In the genomic region with DNA sequence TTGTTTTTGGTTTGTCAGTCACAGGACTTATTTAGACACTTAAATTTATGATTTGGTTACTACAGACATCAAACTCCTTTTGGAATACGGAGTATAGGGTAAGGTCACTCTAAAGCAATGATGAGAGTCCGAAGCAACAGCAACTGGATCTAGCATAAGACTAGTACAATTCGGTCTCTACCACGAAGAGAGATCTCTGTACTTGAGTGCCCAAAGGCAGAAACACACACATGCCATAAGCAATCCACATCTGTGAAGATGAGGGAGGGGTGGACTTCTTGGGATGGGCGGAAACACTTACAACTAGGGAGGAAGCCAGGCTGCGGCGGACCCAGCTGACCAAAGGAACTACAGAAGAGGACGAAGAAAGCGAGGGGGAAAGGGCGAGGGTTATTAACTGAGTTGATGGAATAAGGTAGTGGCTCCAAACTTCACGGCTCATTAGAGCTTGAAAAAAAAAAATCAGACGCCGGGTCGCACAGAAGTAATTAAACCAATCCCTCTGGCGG, we compare ENCODE assay signal across 8 cellular contexts. TPM values are rescaled to one million over a fixed set of nuclear protein-coding genes. Genes with fewer than 3 reads are reported as not detected.
DNase-seq lines count a peak whose midpoint lies in the region; ATAC-seq and TF ChIP-seq lines count a peak whose summit lies in the region.

No MANE protein-coding gene starts in this region.

- H3K4me3 ChIP-seq in lower leg skin (ENCODE audit: low read depth, poor library complexity, severe bottlenecking): peak overlapping the region; percentile 58

- ATAC-seq in GM19455 (IDR thresholded peaks at IDR 0.05; ENCODE audit: unreplicated experiment) (peak; percentile 18), HG03571 (IDR thresholded peaks at IDR 0.05; ENCODE audit: unreplicated experiment) (peak; percentile 27), SK-N-SH treated with all-trans-retinoic acid at 6 μM for 48 hours (peak; percentile 76)

- H3K27me3 Mint-ChIP-seq in Calu3 (ENCODE audit: unreplicated experiment): no peaks in the 10 kb centered on the region
- H3K27me3 Mint-ChIP-seq in dendritic cell treated with granulocyte-macrophage colony-stimulating factor and Interleukin-4, amounts not matched to agents 40 ng/mL and 50 ng/mL, for 4 days: no peaks in the 10 kb centered on the region

- BruUV-seq in Calu3 (replicated peaks; lab: Mats Ljungman, UMichigan): no TSS peak

- H3K9me3 Mint-ChIP-seq in Calu3 (ENCODE audit: low read depth, unreplicated experiment): no peaks in the 10 kb centered on the region
- H3K9me3 Mint-ChIP-seq in dendritic cell treated with granulocyte-macrophage colony-stimulating factor and Interleukin-4, amounts not matched to agents 40 ng/mL and 50 ng/mL, for 4 days: no peaks in the 10 kb centered on the region

- peak overlapping the region; percentile 92 for H3K4me3 Mint-ChIP-seq in Calu3 (ENCODE audit: low read depth, unreplicated experiment)
- H3K4me3 Mint-ChIP-seq in dendritic cell treated with granulocyte-macrophage colony-stimulating factor and Interleukin-4, amounts not matched to agents 40 ng/mL and 50 ng/mL, for 4 days: peak overlapping the region; percentile 94

- intact Hi-C loops in Calu3 (cut with micrococcal nuclease; ENCODE audit: unreplicated experiment): no loop called here
- intact Hi-C loops in dendritic cell treated with granulocyte-macrophage colony-stimulating factor and Interleukin-4, amounts not matched to agents 40 ng/mL and 50 ng/mL, for 4 days (cut with micrococcal nuclease): loop anchor here (5.0 kb wide), 1 partner anchor 558 kb away; the partner anchor contains the start of gene ZNF770
- intact Hi-C loops in lower leg skin (cut with DNase I; ENCODE audit: low total_unique reads): no loop called here

- DNase-seq in Calu3 (no peak), lower leg skin (ENCODE audit: low spot score in 2 of 2) (peak in 1 of 2 donors; percentile 36)
- DNase-seq in stimulated activated CD8-positive, alpha-beta memory T cell treated with anti-CD3 and anti-CD28 coated beads, Interleukin-4, amount 100 ng/mL, for 48 hours: peak; percentile 55
- DNase-seq in central memory CD4-positive, alpha-beta T cell: no peak

- peak overlapping the region; percentile 99 for H3K27ac Mint-ChIP-seq in Calu3 (ENCODE audit: unreplicated experiment)
- peak overlapping the region; percentile 94 for H3K27ac Mint-ChIP-seq in dendritic cell treated with granulocyte-macrophage colony-stimulating factor and Interleukin-4, amounts not matched to agents 40 ng/mL and 50 ng/mL, for 4 days

- CTCF ChIA-PET in Calu3 (lab: Charles Lee): interaction anchor here (0.6 kb wide), 1 partner anchor 108 kb away, joined by 5 read pairs; no protein-coding TSS in a partner anchor

- peaks cover 20% of the 10 kb centered on the region for H3K36me3 Mint-ChIP-seq in Calu3 (ENCODE audit: insufficient read depth, unreplicated experiment)
- peaks cover 11% of the 10 kb centered on the region for H3K36me3 Mint-ChIP-seq in dendritic cell treated with granulocyte-macrophage colony-stimulating factor and Interleukin-4, amounts not matched to agents 40 ng/mL and 50 ng/mL, for 4 days (ENCODE audit: low read depth)

- no peak for TF ChIP-seq POLR2A in lower leg skin (IDR thresholded peaks at IDR 0.05)

- 2% methylated on average over 15 of the region's 15 CpGs for WGBS in lower leg skin, 2 donors

- H3K4me1 Mint-ChIP-seq in Calu3 (ENCODE audit: low read depth, unreplicated experiment): peaks cover 13% of the 10 kb centered on the region
- H3K4me1 Mint-ChIP-seq in dendritic cell treated with granulocyte-macrophage colony-stimulating factor and Interleukin-4, amounts not matched to agents 40 ng/mL and 50 ng/mL, for 4 days (ENCODE audit: low read depth): peaks cover 27% of the 10 kb centered on the region

- no peak for TF ChIP-seq CTCF in Calu3 (IDR thresholded peaks at IDR 0.05; ENCODE audit: unreplicated experiment)
- TF ChIP-seq CTCF in lower leg skin (IDR thresholded peaks at IDR 0.05): no peak

TF ChIP-seq in SK-N-SH treated with all-trans-retinoic acid at 6 μM for 48 hours, 23 proteins besides CTCF, POLR2A, EP300 and RAD21:
- TF ChIP-seq TCF4 (CRISPR knock-in tag; IDR thresholded peaks at IDR 0.05; ENCODE audit: borderline replicate concordance) (no peak), GLIS3 (CRISPR knock-in tag; IDR thresholded peaks at IDR 0.05) (no peak), TSHZ2 (CRISPR knock-in tag; IDR thresholded peaks at IDR 0.05) (no peak), ZFP3 (CRISPR knock-in tag; IDR thresholded peaks at IDR 0.05) (no peak), CSRNP3 (CRISPR knock-in tag; IDR thresholded peaks at IDR 0.05) (no peak), ESRRG (CRISPR knock-in tag; IDR thresholded peaks at IDR 0.05) (no peak), ZC3H10 (CRISPR knock-in tag; IDR thresholded peaks at IDR 0.05) (no peak), PPARA (CRISPR knock-in tag; IDR thresholded peaks at IDR 0.05; ENCODE audit: borderline replicate concordance) (no peak), SNAI2 (CRISPR knock-in tag; IDR thresholded peaks at IDR 0.05) (no peak), ZNF8 (CRISPR knock-in tag; IDR thresholded peaks at IDR 0.05) (no peak), RARB (CRISPR knock-in tag; IDR thresholded peaks at IDR 0.05) (no peak), BACH2 (CRISPR knock-in tag; IDR thresholded peaks at IDR 0.05; ENCODE audit: borderline replicate concordance) (no peak), CREB5 (CRISPR knock-in tag; IDR thresholded peaks at IDR 0.05; ENCODE audit: low read depth) (no peak), ZFP30 (CRISPR knock-in tag; IDR thresholded peaks at IDR 0.05) (no peak), ARNTL (CRISPR knock-in tag; IDR thresholded peaks at IDR 0.05; ENCODE audit: borderline replicate concordance, low read depth) (no peak)
- TF ChIP-seq, protein P1, sequence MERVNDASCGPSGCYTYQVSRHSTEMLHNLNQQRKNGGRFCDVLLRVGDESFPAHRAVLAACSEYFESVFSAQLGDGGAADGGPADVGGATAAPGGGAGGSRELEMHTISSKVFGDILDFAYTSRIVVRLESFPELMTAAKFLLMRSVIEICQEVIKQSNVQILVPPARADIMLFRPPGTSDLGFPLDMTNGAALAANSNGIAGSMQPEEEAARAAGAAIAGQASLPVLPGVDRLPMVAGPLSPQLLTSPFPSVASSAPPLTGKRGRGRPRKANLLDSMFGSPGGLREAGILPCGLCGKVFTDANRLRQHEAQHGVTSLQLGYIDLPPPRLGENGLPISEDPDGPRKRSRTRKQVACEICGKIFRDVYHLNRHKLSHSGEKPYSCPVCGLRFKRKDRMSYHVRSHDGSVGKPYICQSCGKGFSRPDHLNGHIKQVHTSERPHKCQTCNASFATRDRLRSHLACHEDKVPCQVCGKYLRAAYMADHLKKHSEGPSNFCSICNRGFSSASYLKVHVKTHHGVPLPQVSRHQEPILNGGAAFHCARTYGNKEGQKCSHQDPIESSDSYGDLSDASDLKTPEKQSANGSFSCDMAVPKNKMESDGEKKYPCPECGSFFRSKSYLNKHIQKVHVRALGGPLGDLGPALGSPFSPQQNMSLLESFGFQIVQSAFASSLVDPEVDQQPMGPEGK (CRISPR knock-in tag; IDR thresholded peaks at IDR 0.05; ENCODE audit: borderline replicate concordance): no peak

RNA-seq across cellular contexts. Expression of gene DPH6, which starts 0.6 kb away (rescaled TPM):
- 5.3 and 8.0 TPM in 2 replicates for total RNA-seq in Calu3 (2022)
- total RNA-seq in lower leg skin: 10 to 100 TPM in 3 of 4 donors, 1 to 10 TPM in 1; 8.1 to 26.4 (median 18.8) TPM

Comparison
In these comparisons a context has a peak if more than half of its experiments do, and no peak if none do; other contexts are left out.
1. ATAC-seq: peak in every context shown above with its lines; median percentile 76 in SK-N-SH treated with all-trans-retinoic acid at 6 μM for 48 hours; 27 in HG03571; 18 in GM19455.